In the genomic region with DNA sequence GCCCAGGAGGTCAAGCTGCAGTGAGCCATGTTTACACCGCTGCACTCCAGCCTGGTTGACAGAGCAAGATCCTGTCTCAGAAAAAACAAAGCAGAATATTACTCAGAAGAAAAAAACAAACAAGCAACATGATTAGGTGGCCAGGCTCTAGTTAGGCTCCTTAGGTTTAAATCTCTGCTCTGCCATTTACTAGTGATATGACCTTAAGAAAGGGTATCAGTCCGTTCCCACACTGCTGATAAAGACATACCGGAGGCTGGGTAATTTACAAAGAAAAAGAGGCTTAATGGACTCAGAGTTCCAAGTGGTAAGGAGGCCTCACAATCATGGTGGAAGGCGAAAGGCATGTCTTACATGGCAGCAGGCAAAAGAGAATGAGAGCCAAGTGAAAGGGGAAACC, we compare ENCODE assay signal across 1 cellular context.
TF ChIP-seq lines count a peak whose summit lies in the region.

No MANE protein-coding gene starts in this region.

TF ChIP-seq in H1, 55 proteins besides CTCF, POLR2A, EP300 and RAD21:
- no peak for TF ChIP-seq RNF2 (IDR thresholded peaks at IDR 0.05; ENCODE audit: borderline replicate concordance, low read depth, low read length, missing control alignments, poor library complexity, severe bottlenecking)
- no peak for TF ChIP-seq RXRA (IDR thresholded peaks at IDR 0.05; ENCODE audit: insufficient read depth, low read depth, low read length)
- TF ChIP-seq PHF8 (conservative IDR thresholded peaks at IDR 0.05; ENCODE audit: low read depth, low read length), result no peak
- no peak for TF ChIP-seq CEBPB (IDR thresholded peaks at IDR 0.05; ENCODE audit: low read depth, low read length)
- no peak for TF ChIP-seq EGR1 (IDR thresholded peaks at IDR 0.05; ENCODE audit: borderline replicate concordance, low read depth, low read length)
- TF ChIP-seq GTF2F1 (IDR thresholded peaks at IDR 0.05; ENCODE audit: borderline replicate concordance, low read depth, low read length), result no peak
- TF ChIP-seq SIN3A (conservative IDR thresholded peaks at IDR 0.05 in 1 of 2, IDR thresholded peaks at IDR 0.05 in 1 of 2; ENCODE audit: low read depth in 1 of 2, low read length in 2 of 2), result no peak
- no peak for TF ChIP-seq CTBP2 (IDR thresholded peaks at IDR 0.05; ENCODE audit: borderline replicate concordance, insufficient read depth, insufficient read length, low read length)
- TF ChIP-seq E2F6 (IDR thresholded peaks at IDR 0.05), result no peak
- TF ChIP-seq CHD1 (IDR thresholded peaks at IDR 0.05; ENCODE audit: low read depth, low read length), result no peak
- TF ChIP-seq CHD7 (IDR thresholded peaks at IDR 0.05; ENCODE audit: insufficient replicate concordance, low read length), result no peak
- TF ChIP-seq, protein P1, sequence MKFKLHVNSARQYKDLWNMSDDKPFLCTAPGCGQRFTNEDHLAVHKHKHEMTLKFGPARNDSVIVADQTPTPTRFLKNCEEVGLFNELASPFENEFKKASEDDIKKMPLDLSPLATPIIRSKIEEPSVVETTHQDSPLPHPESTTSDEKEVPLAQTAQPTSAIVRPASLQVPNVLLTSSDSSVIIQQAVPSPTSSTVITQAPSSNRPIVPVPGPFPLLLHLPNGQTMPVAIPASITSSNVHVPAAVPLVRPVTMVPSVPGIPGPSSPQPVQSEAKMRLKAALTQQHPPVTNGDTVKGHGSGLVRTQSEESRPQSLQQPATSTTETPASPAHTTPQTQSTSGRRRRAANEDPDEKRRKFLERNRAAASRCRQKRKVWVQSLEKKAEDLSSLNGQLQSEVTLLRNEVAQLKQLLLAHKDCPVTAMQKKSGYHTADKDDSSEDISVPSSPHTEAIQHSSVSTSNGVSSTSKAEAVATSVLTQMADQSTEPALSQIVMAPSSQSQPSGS (IDR thresholded peaks at IDR 0.05; ENCODE audit: low read length), result no peak
- TF ChIP-seq ZNF274 (IDR thresholded peaks at IDR 0.05; ENCODE audit: borderline replicate concordance, extremely low read depth, low read length), result no peak
- no peak for TF ChIP-seq TCF12 (IDR thresholded peaks at IDR 0.05; ENCODE audit: low read depth, low read length)
